In genomic region chr5:139409116-139409515, GRCh38 we compare ENCODE assay signal across 9 cellular contexts. TPM values are rescaled to one million over a fixed set of nuclear protein-coding genes. Genes with fewer than 3 reads are reported as not detected.
DNase-seq lines count a peak whose midpoint lies in the region; ATAC-seq and TF ChIP-seq lines count a peak whose summit lies in the region.
"Not testable (repeated sequence)": the region's sequence is repeated elsewhere in the genome, so short reads cannot be mapped to it uniquely, and the experiment has no call there.
"Had no signal": no experiment of that assay in that cellular context is flagged by ENCODE, and none has a peak within 500 bp of the region (broad histone marks: within the 10 kb centered on the region; RNA-seq: fewer than 3 reads in every experiment).

No MANE protein-coding gene starts in this region.

- H3K27ac ChIP-seq in RWPE2 (ENCODE audit: poor library complexity, severe bottlenecking), result not testable (repeated sequence)
- peak overlapping the region in 3 of 4 donors; percentile 22 to 80 (median 66) for H3K27ac ChIP-seq in gastrocnemius medialis

- H3K4me3 ChIP-seq in RWPE2 (ENCODE audit: severe bottlenecking); gastrocnemius medialis: not testable (repeated sequence)

- not testable (repeated sequence) for H3K27me3 Mint-ChIP-seq in activated naive CD4-positive, alpha-beta T cell treated with anti-CD3 and anti-CD28 coated beads, Interleukin-2, amount 10 ng/mL, durations not matched to agents 7 days and 5 days

- intact Hi-C loops in gastrocnemius medialis (cut with DNase I; ENCODE audit: low total_unique reads), result not testable (repeated sequence)

- H3K4me1 Mint-ChIP-seq in activated naive CD4-positive, alpha-beta T cell treated with anti-CD3 and anti-CD28 coated beads, Interleukin-2, amount 10 ng/mL, durations not matched to agents 7 days and 5 days, result peaks cover 41% of the 10 kb centered on the region

- in situ Hi-C loops in gastrocnemius medialis (cut with MboI; ENCODE audit: low sequenced_read_pairs in 4 of 4), result not testable (repeated sequence)

- not testable (repeated sequence) for H3K9me3 Mint-ChIP-seq in activated naive CD4-positive, alpha-beta T cell treated with anti-CD3 and anti-CD28 coated beads, Interleukin-2, amount 10 ng/mL, durations not matched to agents 7 days and 5 days

- not testable (repeated sequence) for H3K27ac Mint-ChIP-seq in activated naive CD4-positive, alpha-beta T cell treated with anti-CD3 and anti-CD28 coated beads, Interleukin-2, amount 10 ng/mL, durations not matched to agents 7 days and 5 days

- H3K27me3 ChIP-seq in RWPE2 (ENCODE audit: insufficient read depth, poor library complexity, severe bottlenecking); gastrocnemius medialis: not testable (repeated sequence)

- H3K36me3 ChIP-seq in RWPE2 (ENCODE audit: low read depth); gastrocnemius medialis: not testable (repeated sequence)

- DNase-seq in RWPE2 (ENCODE audit: low spot score), result peak; percentile 27
- peak; percentile 13 for DNase-seq in activated effector memory CD4-positive, alpha-beta T cell treated with anti-CD3 and anti-CD28 coated beads, Interleukin-2, amount 50 U/mL, for 16 hours
- peak; percentile 17 for DNase-seq in activated naive CD4-positive, alpha-beta T cell treated with anti-CD3 and anti-CD28 coated beads, Interleukin-2, amount 10 ng/mL, durations not matched to agents 7 days and 5 days
- not testable (repeated sequence) for DNase-seq in gastrocnemius medialis

- not testable (repeated sequence) for H3K9me3 ChIP-seq in RWPE2 (ENCODE audit: severe bottlenecking); gastrocnemius medialis

- H3K36me3 Mint-ChIP-seq in activated naive CD4-positive, alpha-beta T cell treated with anti-CD3 and anti-CD28 coated beads, Interleukin-2, amount 10 ng/mL, durations not matched to agents 7 days and 5 days, result not testable (repeated sequence)

- ATAC-seq in RWPE2 (ENCODE audit: low read depth); gastrocnemius medialis: not testable (repeated sequence)

- not testable (repeated sequence) for H3K4me3 Mint-ChIP-seq in activated naive CD4-positive, alpha-beta T cell treated with anti-CD3 and anti-CD28 coated beads, Interleukin-2, amount 10 ng/mL, durations not matched to agents 7 days and 5 days

- TF ChIP-seq POLR2A in gastrocnemius medialis (IDR thresholded peaks at IDR 0.05), result not testable (repeated sequence)

- CTCF ChIA-PET in activated naive CD4-positive, alpha-beta T cell treated with anti-CD3 and anti-CD28 coated beads, Interleukin-2, amount 10 ng/mL, durations not matched to agents 7 days and 5 days (lab: Charles Lee), result not testable (repeated sequence)

- TF ChIP-seq CTCF in RWPE2 (IDR thresholded peaks at IDR 0.05; ENCODE audit: poor library complexity, severe bottlenecking); gastrocnemius medialis (IDR thresholded peaks at IDR 0.05 in 4 of 5, conservative IDR thresholded peaks at IDR 0.05 in 1 of 5): not testable (repeated sequence)

- H3K4me1 ChIP-seq in RWPE2 (ENCODE audit: insufficient read depth, poor library complexity, severe bottlenecking), result not testable (repeated sequence)
- H3K4me1 ChIP-seq in gastrocnemius medialis, result peaks cover 26 to 29% of the 10 kb centered on the region in 2 donors

RNA-seq across cellular contexts. Expression of gene SPATA24, which starts 5.2 kb away (rescaled TPM):
- 10 to 100 TPM in 3 of 4 donors, 1 to 10 TPM in 1; 6.8 to 24.1 (median 12.5) TPM for total RNA-seq in gastrocnemius medialis

RNA-seq across cellular contexts. Expression of gene PROB1, which starts 14.2 kb away (rescaled TPM):
- 10 to 100 TPM; 26.8 to 81.4 (median 52.9) TPM for total RNA-seq in gastrocnemius medialis

RNA-seq across cellular contexts. Expression of gene MZB1, which starts 19.4 kb away (rescaled TPM):
- total RNA-seq in gastrocnemius medialis, result under 1 TPM in 1 of 4 donors, not detected in 3; 0.46 TPM
- total RNA-seq: A673, Daoy, G401 had no signal

RNA-seq across cellular contexts. Expression of gene SLC23A1, which starts 26.0 kb away (rescaled TPM):
- not detected for total RNA-seq in gastrocnemius medialis
- total RNA-seq: A673; CD4-positive, alpha-beta memory T cell; CD4-positive, CD25-positive, alpha-beta regulatory T cell; Daoy; G401 had no signal

RNA-seq across cellular contexts. Expression of gene DNAJC18, which starts 30.2 kb away (rescaled TPM):
- 10 to 100 TPM in 3 of 4 donors, 1 to 10 TPM in 1; 5.1 to 21.7 (median 13.3) TPM for total RNA-seq in gastrocnemius medialis
